9 cellular contexts compared by ENCODE assay signal in genomic region chr2:54570321-54570881, GRCh38.
DNase-seq lines count a peak whose midpoint lies in the region; ATAC-seq and TF ChIP-seq lines count a peak whose summit lies in the region.
"Had no signal": no experiment of that assay in that cellular context is flagged by ENCODE, and none has a peak within 500 bp of the region (broad histone marks: within the 10 kb centered on the region; RNA-seq: fewer than 3 reads in every experiment).

No MANE protein-coding gene starts in this region.

- TF ChIP-seq CTCF in GM12864 (IDR thresholded peaks at IDR 0.05; ENCODE audit: low read depth, low read length, missing control alignments) (no peak), RWPE2 (IDR thresholded peaks at IDR 0.05; ENCODE audit: poor library complexity, severe bottlenecking) (no peak), esophagus squamous epithelium (IDR thresholded peaks at IDR 0.05) (no peak)

- H3K9me3 ChIP-seq in RWPE2 (ENCODE audit: severe bottlenecking) (no peaks in the 10 kb centered on the region), esophagus squamous epithelium (no peaks in the 10 kb centered on the region)

- H3K27ac ChIP-seq in RWPE2 (ENCODE audit: poor library complexity, severe bottlenecking) (peak overlapping the region; percentile 100), esophagus squamous epithelium (peak overlapping the region; percentile 51 to 86 (median 85)), rectal smooth muscle tissue (ENCODE audit: low read depth, low read length) (peak overlapping the region; percentile 14)

- ATAC-seq in RWPE2 (ENCODE audit: low read depth) = no peak
- no peak for ATAC-seq in GM21423 (IDR thresholded peaks at IDR 0.05; ENCODE audit: unreplicated experiment)

- TF ChIP-seq POLR2A in esophagus squamous epithelium (IDR thresholded peaks at IDR 0.05) = no peak

- intact Hi-C loops in esophagus squamous epithelium (cut with DNase I) = no loop called here

- peak overlapping the region; percentile 13; the same call in 1 of the 2 replicates for H3K4me3 ChIP-seq in GM12864 (ENCODE audit: low read depth, low read length)
- no peak overlapping the region for H3K4me3 ChIP-seq in RWPE2 (ENCODE audit: severe bottlenecking)
- no peak overlapping the region for H3K4me3 ChIP-seq in esophagus squamous epithelium
- peak overlapping the region; percentile 33 for H3K4me3 ChIP-seq in rectal smooth muscle tissue (ENCODE audit: low read length)

- H3K36me3 ChIP-seq in RWPE2 (ENCODE audit: low read depth) = peaks cover 11% of the 10 kb centered on the region; the same call in 1 of the 2 replicates
- H3K36me3 ChIP-seq in esophagus squamous epithelium = peaks cover 0 to 6% (median 0%) of the 10 kb centered on the region in 3 donors
- no peaks in the 10 kb centered on the region for H3K36me3 ChIP-seq in rectal smooth muscle tissue (ENCODE audit: control insufficient read depth, insufficient read depth, low read length)

- H3K9ac ChIP-seq in rectal smooth muscle tissue (ENCODE audit: low read length) = no peak overlapping the region

- no peaks in the 10 kb centered on the region for H3K27me3 ChIP-seq in RWPE2 (ENCODE audit: insufficient read depth, poor library complexity, severe bottlenecking)
- H3K27me3 ChIP-seq in esophagus squamous epithelium = no peaks in the 10 kb centered on the region
- no peaks in the 10 kb centered on the region for H3K27me3 ChIP-seq in rectal smooth muscle tissue (ENCODE audit: control insufficient read depth, insufficient read depth, low read length)

- 59 to 72% methylated on average over 5 of the region's 5 CpGs for WGBS in esophagus squamous epithelium, 2 donors

- H3K4me1 ChIP-seq in RWPE2 (ENCODE audit: insufficient read depth, poor library complexity, severe bottlenecking) (peaks cover 77% of the 10 kb centered on the region), esophagus squamous epithelium (peaks cover 51 to 84% (median 68%) of the 10 kb centered on the region in 3 donors), rectal smooth muscle tissue (ENCODE audit: control insufficient read depth, insufficient read depth, low read length) (peaks cover 33% of the 10 kb centered on the region)

- DNase-seq in GM12864 (ENCODE audit: low read depth) (no peak), RWPE2 (ENCODE audit: low spot score) (no peak), esophagus squamous epithelium (lab: John Stamatoyannopoulos, UW) (no peak), NCI-H1092 treated with DMSO at 0.1 percent for 48 hours (lab: John Stamatoyannopoulos, UW) (no peak), cerebellum (ENCODE audit: low spot score) (no peak), MV-4-11 (lab: John Stamatoyannopoulos, UW) (no peak)
- DNase-seq: NCI-H1436 treated with DMSO at 0.1 percent for 48 hours had no signal

Comparison
In these comparisons a context has a peak if more than half of its experiments do, and no peak if none do; other contexts are left out.
1. H3K4me3 ChIP-seq: peak in GM12864 (single experiment) and rectal smooth muscle tissue (single experiment); none in RWPE2 (single experiment) and esophagus squamous epithelium (0 of 4).
2. H3K27ac ChIP-seq: peak in every context shown above with its lines; median percentile 100 in RWPE2; 85 in esophagus squamous epithelium; 14 in rectal smooth muscle tissue.